In genomic region chr2:220764246-220764645, GRCh38 we compare ENCODE assay signal across 33 cellular contexts.
"Had no signal": no experiment of that assay in that cellular context is flagged by ENCODE, and none has a peak within 500 bp of the region (broad histone marks: within the 10 kb centered on the region; RNA-seq: fewer than 3 reads in every experiment).

No MANE protein-coding gene starts in this region.

- H3K4me3 ChIP-seq: MG63 had no signal

- H3K4me2 ChIP-seq: KMS-11 had no signal

- H3K36me3 ChIP-seq: MG63 had no signal

- H3K9me3 ChIP-seq: MG63 had no signal

- H3K27me3 ChIP-seq: MG63 had no signal

- DNase-seq: Karpas-422, Kasumi-1, MG63, MM.1S, MV-4-11, NCI-H1048, NCI-H1092, NCI-H1092 treated with DMSO at 0.1 percent for 48 hours, NCI-H1105, NCI-H1105 treated with DMSO at 0.1 percent for 48 hours, NCI-H1417, NCI-H1417 treated with DMSO at 0.1 percent for 48 hours, NCI-H1436, NCI-H1436 treated with DMSO at 0.1 percent for 48 hours, NCI-H146, NCI-H1694, NCI-H1694 treated with DMSO at 0.1 percent for 48 hours, NCI-H187, NCI-H187 treated with DMSO at 0.1 percent for 48 hours, NCI-H1930, NCI-H2029, NCI-H2029 treated with DMSO at 0.1 percent for 48 hours, NCI-H2107, NCI-H2171, NCI-H2171 treated with DMSO at 0.1 percent for 48 hours, NCI-H2227 treated with DMSO at 0.1 percent for 48 hours, NCI-H226, NCI-H345, NCI-H446, NCI-H446 treated with DMSO at 0.1 percent for 48 hours, NCI-H510A, NCI-H510A treated with DMSO at 0.1 percent for 48 hours had no signal

- H3K9ac ChIP-seq: KMS-11 had no signal

- H3K27ac ChIP-seq: KMS-11 had no signal
